Comparison of ENCODE assay signal across 9 cellular contexts in the genomic region with DNA sequence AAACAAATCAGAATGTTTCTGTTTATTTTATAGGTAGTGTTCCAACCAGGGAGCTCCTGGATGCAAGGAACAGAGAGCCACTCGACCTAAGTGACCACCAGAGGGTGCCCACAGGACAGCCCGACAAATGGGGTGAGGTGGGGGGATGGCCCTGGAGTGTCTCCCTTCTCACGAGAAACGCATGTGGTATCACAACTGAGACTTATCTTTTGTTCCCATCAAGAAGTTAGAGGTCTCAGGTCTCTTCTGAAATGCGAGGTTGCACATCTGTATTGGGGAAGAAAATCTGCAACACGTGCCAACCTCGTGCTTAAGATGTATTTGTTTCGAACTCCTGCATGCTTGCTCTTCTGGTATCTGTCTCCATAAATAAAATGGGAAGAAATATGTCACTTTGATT.
DNase-seq lines count a peak whose midpoint lies in the region; ATAC-seq and TF ChIP-seq lines count a peak whose summit lies in the region.
"Had no signal": no experiment of that assay in that cellular context is flagged by ENCODE, and none has a peak within 500 bp of the region (broad histone marks: within the 10 kb centered on the region; RNA-seq: fewer than 3 reads in every experiment).

No MANE protein-coding gene starts in this region.

- H3K36me3 Mint-ChIP-seq in endothelial cell (ENCODE audit: low read depth, unreplicated experiment) = peaks cover 8% of the 10 kb centered on the region

- H3K27ac Mint-ChIP-seq in endothelial cell (ENCODE audit: unreplicated experiment) = peak overlapping the region; percentile 16

- H3K27me3 Mint-ChIP-seq in endothelial cell (ENCODE audit: unreplicated experiment) = no peaks in the 10 kb centered on the region

- intact Hi-C loops in sciatic nerve (cut with DNase I) = no loop called here

- H3K4me3 Mint-ChIP-seq in endothelial cell (ENCODE audit: unreplicated experiment) = no peak overlapping the region

- peak; percentile 62 for ATAC-seq in sciatic nerve
- ATAC-seq in HG03378 (IDR thresholded peaks at IDR 0.05; ENCODE audit: unreplicated experiment) = no peak
- no peak for ATAC-seq in HG03520 (IDR thresholded peaks at IDR 0.05; ENCODE audit: unreplicated experiment)

- H3K9me3 Mint-ChIP-seq in endothelial cell (ENCODE audit: unreplicated experiment) = peaks cover 4% of the 10 kb centered on the region

- H3K4me1 Mint-ChIP-seq in endothelial cell (ENCODE audit: unreplicated experiment) = peaks cover 44% of the 10 kb centered on the region

- no peaks in the 10 kb centered on the region for H3K36me3 ChIP-seq in MG63

- no peaks in the 10 kb centered on the region for H3K27me3 ChIP-seq in MG63

- no peaks in the 10 kb centered on the region for H3K9me3 ChIP-seq in MG63

- DNase-seq in NCI-H1092 treated with DMSO at 0.1 percent for 48 hours (lab: John Stamatoyannopoulos, UW) (peak; percentile 5), NCI-H1092 (lab: John Stamatoyannopoulos, UW) (no peak), MG63 (peak; percentile 45), endothelial cell (ENCODE audit: low spot score) (peak; percentile 34), sciatic nerve (ENCODE audit: low spot score) (no peak)
- DNase-seq in activated CD4-positive, alpha-beta T cell treated with anti-CD3 and anti-CD28 coated beads for 1 hour = no peak
- DNase-seq: NCI-H1417 treated with DMSO at 0.1 percent for 48 hours had no signal

- TF ChIP-seq CTCF in endothelial cell (IDR thresholded peaks at IDR 0.05; ENCODE audit: unreplicated experiment) = peak; percentile 53

- no peak overlapping the region for H3K4me3 ChIP-seq in MG63

Comparison
In these comparisons a context has a peak if more than half of its experiments do, and no peak if none do; other contexts are left out.
1. DNase-seq: peak in NCI-H1092 treated with DMSO at 0.1 percent for 48 hours (single experiment), MG63 (single experiment) and endothelial cell (single experiment); none in NCI-H1092 (single experiment), sciatic nerve (single experiment) and activated CD4-positive, alpha-beta T cell treated with anti-CD3 and anti-CD28 coated beads for 1 hour (single experiment).